ENCODE assay signal across 18 cellular contexts in the genomic region with DNA sequence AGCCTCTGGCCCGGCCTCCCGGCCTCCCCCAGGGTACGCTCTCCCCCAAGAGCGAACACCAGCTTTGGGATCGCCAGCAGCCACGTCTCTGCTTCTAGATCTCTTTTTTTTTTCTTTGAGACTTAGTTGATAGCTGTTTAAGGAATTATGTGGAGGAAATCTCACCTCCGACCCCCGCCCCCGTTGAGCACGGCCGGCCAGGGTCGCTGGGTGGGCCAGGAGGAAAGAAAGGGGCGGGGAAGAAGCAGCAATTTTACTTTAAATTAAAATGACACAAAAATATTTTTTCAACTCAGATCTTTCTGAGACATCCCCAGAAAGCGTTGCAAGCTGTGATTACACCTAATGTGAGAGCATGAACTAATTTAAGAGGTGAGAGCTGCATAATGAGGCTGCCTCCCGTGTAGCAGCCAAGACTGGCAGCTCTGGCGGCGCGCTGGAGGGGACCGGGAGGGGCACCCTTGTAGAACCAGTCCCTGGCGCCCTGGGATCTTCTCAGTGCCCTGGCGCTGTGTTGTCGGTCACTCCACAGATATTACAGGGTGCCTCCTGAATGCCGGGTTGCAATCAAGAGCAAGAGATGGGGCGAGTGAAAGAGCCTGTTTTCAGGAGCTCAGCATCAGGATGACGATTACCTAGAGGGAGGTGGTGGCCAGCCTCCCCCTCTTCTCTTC. TPM values are rescaled to one million over a fixed set of nuclear protein-coding genes. Genes with fewer than 3 reads are reported as not detected.
A peak's percentile ranks its signal among the peaks of the same experiment; 100 is the strongest.
DNase-seq lines count a peak whose midpoint lies in the region; ATAC-seq and TF ChIP-seq lines count a peak whose summit lies in the region.
"Had no signal": no experiment of that assay in that cellular context is flagged by ENCODE, and none has a peak within 500 bp of the region (broad histone marks: within the 10 kb centered on the region; RNA-seq: fewer than 3 reads in every experiment).

No MANE protein-coding gene starts in this region.

- H3K36me3 ChIP-seq in heart left ventricle (no peaks in the 10 kb centered on the region), iPS-20b (ENCODE audit: insufficient read depth, low read depth, low read length) (no peaks in the 10 kb centered on the region), suprapubic skin (no peaks in the 10 kb centered on the region), prostate gland (no peaks in the 10 kb centered on the region)
- H3K36me3 ChIP-seq: HAP-1 had no signal

- H3K4me1 ChIP-seq in heart left ventricle, result peaks cover 0 to 49% (median 19%) of the 10 kb centered on the region in 12 donors
- H3K4me1 ChIP-seq in iPS-20b (ENCODE audit: insufficient read depth, low read length), result peaks cover 14% of the 10 kb centered on the region
- peaks cover 44% of the 10 kb centered on the region for H3K4me1 ChIP-seq in suprapubic skin
- no peaks in the 10 kb centered on the region for H3K4me1 ChIP-seq in prostate gland (replicated peaks)

- no peak for ATAC-seq in heart left ventricle
- ATAC-seq: stimulated activated naive CD8-positive, alpha-beta T cell treated with anti-CD3 and anti-CD28 coated beads, Interleukin-15, Interleukin-2, amounts not matched to agents 100 U/mL and 50 U/mL, for 24 hours had no signal

- H3K4me3 ChIP-seq in heart left ventricle (peak overlapping the region in 10 of 12 donors; percentile 18 to 66 (median 54)), iPS-20b (ENCODE audit: low read length) (peak overlapping the region; percentile 76), suprapubic skin (peak overlapping the region; percentile 45), prostate gland (no peak overlapping the region)

- no peak for TF ChIP-seq POLR2A in heart left ventricle (IDR thresholded peaks at IDR 0.05)
- no peak for TF ChIP-seq POLR2A in suprapubic skin (IDR thresholded peaks at IDR 0.05)
- no peak for TF ChIP-seq POLR2A in prostate gland (IDR thresholded peaks at IDR 0.05)

- H3K9me3 ChIP-seq in heart left ventricle (no peaks in the 10 kb centered on the region), iPS-20b (ENCODE audit: insufficient read depth, low read depth, low read length) (no peaks in the 10 kb centered on the region), suprapubic skin (no peaks in the 10 kb centered on the region), prostate gland (no peaks in the 10 kb centered on the region)
- H3K9me3 ChIP-seq: HAP-1 had no signal

- intact Hi-C loops in heart left ventricle (cut with DNase I) (loop anchor here in 1 of 10 donors (5.0 to 10.0 kb wide), 3 partner anchors 269 to 596 kb away; no protein-coding TSS in a partner anchor), cardiac septum (cut with DNase I) (loop anchor here (5.0 kb wide), 1 partner anchor 1041 kb away; a partner anchor contains a TSS), prostate gland (cut with DNase I) (no loop called here)

- no peak overlapping the region for H3K27ac ChIP-seq in heart left ventricle
- no peak overlapping the region for H3K27ac ChIP-seq in iPS-20b (ENCODE audit: low read length)
- H3K27ac ChIP-seq in suprapubic skin, result no peak overlapping the region
- no peak overlapping the region for H3K27ac ChIP-seq in prostate gland

- no peak for TF ChIP-seq EP300 in suprapubic skin (IDR thresholded peaks at IDR 0.05)

- DNase-seq in heart left ventricle (no peak), cardiac septum (ENCODE audit: low spot score) (no peak), NCI-H69 (lab: John Stamatoyannopoulos, UW) (peak; percentile 60), suprapubic skin (ENCODE audit: low spot score in 2 of 2) (no peak), prostate gland (ENCODE audit: low spot score) (no peak), nucleus accumbens (lab: John Stamatoyannopoulos, UW) (no peak), NCI-H1694 treated with DMSO at 0.1 percent for 48 hours (lab: John Stamatoyannopoulos, UW) (no peak)
- DNase-seq: activated naive CD4-positive, alpha-beta T cell treated with anti-CD3 and anti-CD28 coated beads for 36 hours; cerebellar nuclear complex; erythroblast; NCI-H524 treated with DMSO at 0.1 percent for 48 hours; SHP77; stimulated activated CD4-positive, alpha-beta T cell treated with anti-CD3 and anti-CD28 coated beads, Interleukin-4, amount 100 ng/mL, for 4 hours; stimulated activated naive CD8-positive, alpha-beta T cell treated with anti-CD3 and anti-CD28 coated beads, Interleukin-15, Interleukin-2, amounts not matched to agents 100 U/mL and 50 U/mL, for 24 hours had no signal

- no peak overlapping the region for H3K9ac ChIP-seq in iPS-20b (ENCODE audit: low read depth, low read length)

- H3K27me3 ChIP-seq in heart left ventricle (peaks cover 40 to 93% (median 70%) of the 10 kb centered on the region in 9 donors), iPS-20b (ENCODE audit: insufficient read depth, low read length) (peaks cover 80% of the 10 kb centered on the region), suprapubic skin (peaks cover 90% of the 10 kb centered on the region), prostate gland (replicated peaks; ENCODE audit: insufficient read depth) (peaks cover 25% of the 10 kb centered on the region)

- 2 to 5% (median 4%) methylated on average over 24 to 25 of the region's 25 CpGs for WGBS in heart left ventricle, 4 donors
- 2% methylated on average over 21 of the region's 25 CpGs for WGBS in suprapubic skin
- WGBS in prostate gland, result 3% methylated on average over 25 of the region's 25 CpGs

- no peak for TF ChIP-seq CTCF in heart left ventricle (IDR thresholded peaks at IDR 0.05)
- no peak for TF ChIP-seq CTCF in suprapubic skin (IDR thresholded peaks at IDR 0.05)
- no peak for TF ChIP-seq CTCF in prostate gland (IDR thresholded peaks at IDR 0.05)

RNA-seq across cellular contexts. Expression of a gene that starts 1.9 kb away (rescaled TPM):
- 1 to 10 TPM in 7 of 9 donors, under 1 TPM in 2; 0.32 to 4.1 (median 1.5) TPM for total RNA-seq in heart left ventricle
- polyA plus RNA-seq in heart left ventricle, result 1 to 10 TPM in 1 of 2 donors, under 1 TPM in 1; 0.24 to 1.9 TPM
- 1.5 TPM for total RNA-seq in cardiac septum
- total RNA-seq in suprapubic skin, result under 1 TPM in 1 of 4 donors, not detected in 3; 0.49 TPM
- total RNA-seq in prostate gland, result 1 to 10 TPM in 1 of 2 donors, not detected in 1; 3.7 TPM
- total RNA-seq: activated CD8-positive, alpha-beta memory T cell treated with anti-CD3 and anti-CD28 coated beads for 36 hours; activated naive CD4-positive, alpha-beta T cell treated with anti-CD3 and anti-CD28 coated beads for 36 hours had no signal
- polyA plus RNA-seq: BJ had no signal

Comparison
In these comparisons a context has a peak if more than half of its experiments do, and no peak if none do; other contexts are left out.
1. H3K4me3 ChIP-seq: peak in heart left ventricle (10 of 12), iPS-20b (single experiment) and suprapubic skin (single experiment); none in prostate gland (0 of 2).